Comparison of ENCODE assay signal across 8 cellular contexts in genomic region chr9:136807281-136808074, GRCh38. TPM values are rescaled to one million over a fixed set of nuclear protein-coding genes. Genes with fewer than 3 reads are reported as not detected.
DNase-seq lines count a peak whose midpoint lies in the region; ATAC-seq and TF ChIP-seq lines count a peak whose summit lies in the region.

TSS of gene RABL6 (plus strand) at chr9:136807948. CDS start at chr9:136808197, 249 bp downstream.

- peaks cover 0 to 12% of the 10 kb centered on the region in 2 donors for H3K36me3 ChIP-seq in psoas muscle (ENCODE audit: insufficient read depth in 1 of 2, low read depth in 1 of 2)

- H3K27me3 ChIP-seq in psoas muscle (ENCODE audit: insufficient read depth in 3 of 3, low read length in 2 of 3), result no peaks in the 10 kb centered on the region

- H3K27ac ChIP-seq in adipose tissue (ENCODE audit: low read depth, low read length), result peak within 1 kb of the TSS; percentile 45
- peak within 1 kb of the TSS; percentile 87 for H3K27ac ChIP-seq in psoas muscle

- H3K4me1 ChIP-seq in psoas muscle, result peaks cover 36% of the 10 kb centered on the region

- TF ChIP-seq CTCF in psoas muscle (IDR thresholded peaks at IDR 0.05), result no peak

- ATAC-seq in GM21825 (IDR thresholded peaks at IDR 0.05; ENCODE audit: unreplicated experiment) (peak; percentile 53), left cardiac atrium (peak; percentile 92 to 95), psoas muscle (peak; percentile 89 to 95 (median 92))

- H3K4me3 ChIP-seq in psoas muscle, result peak within 1 kb of the TSS; percentile 94

- in situ Hi-C loops in G401 (cut with HindIII; ENCODE audit: low sequenced_read_pairs), result no loop called here

- DNase-seq in G401 (ENCODE audit: low spot score), result peak; percentile 64
- DNase-seq in LHCN-M2 (ENCODE audit: low read depth), result peak; percentile 65
- DNase-seq in T-helper 1 cell, result peak; percentile 67 to 85 (median 73)
- DNase-seq in left cardiac atrium, result peak; percentile 85
- peak; percentile 81 to 90 for DNase-seq in psoas muscle
- peak; percentile 79 for DNase-seq in ureter (ENCODE audit: low spot score)

- no peaks in the 10 kb centered on the region for H3K9me3 ChIP-seq in psoas muscle

- intact Hi-C loops in left cardiac atrium (cut with DNase I), result no loop called here
- intact Hi-C loops in psoas muscle (cut with DNase I), result loop anchor here in 1 of 2 donors (1.0 kb wide), 1 partner anchor 16 kb away; the partner anchor contains the start of gene TMEM141

- 1% methylated on average over 68 to 95 of the region's 96 CpGs for WGBS in adipose tissue, 3 donors
- whole genome bisulfite sequencing in psoas muscle, 3 donors, result 1 to 2% (median 1%) methylated on average over 52 to 96 of the region's 96 CpGs

RNA-seq across cellular contexts. Expression of gene RABL6, which starts in this region (rescaled TPM):
- total RNA-seq in G401 (2014; rRNA removed; shearing (Covaris generic)), result 199 and 222 TPM in 2 replicates
- total RNA-seq in LHCN-M2 (2014; rRNA removed) (83.4 and 91.3 TPM in 2 replicates), left cardiac atrium (10 to 100 TPM; 61.6 to 71.4 TPM), psoas muscle (10 to 100 TPM; 74.4 to 90.5 (median 88.3) TPM), ureter (60.2 TPM)
- 92.5 TPM for polyA plus RNA-seq in LHCN-M2 (2012)
- polyA plus RNA-seq in adipose tissue (10 to 100 TPM; 51.5 to 55.7 (median 54.4) TPM), psoas muscle (10 to 100 TPM; 73.0 to 82.5 (median 75.4) TPM)

Comparison
In these comparisons a context has a peak if more than half of its experiments do, and no peak if none do; other contexts are left out.
1. Peak in every context shown above with its lines: DNase-seq, ATAC-seq, H3K4me3 ChIP-seq and H3K27ac ChIP-seq.